8 cellular contexts compared by ENCODE assay signal in the genomic region with DNA sequence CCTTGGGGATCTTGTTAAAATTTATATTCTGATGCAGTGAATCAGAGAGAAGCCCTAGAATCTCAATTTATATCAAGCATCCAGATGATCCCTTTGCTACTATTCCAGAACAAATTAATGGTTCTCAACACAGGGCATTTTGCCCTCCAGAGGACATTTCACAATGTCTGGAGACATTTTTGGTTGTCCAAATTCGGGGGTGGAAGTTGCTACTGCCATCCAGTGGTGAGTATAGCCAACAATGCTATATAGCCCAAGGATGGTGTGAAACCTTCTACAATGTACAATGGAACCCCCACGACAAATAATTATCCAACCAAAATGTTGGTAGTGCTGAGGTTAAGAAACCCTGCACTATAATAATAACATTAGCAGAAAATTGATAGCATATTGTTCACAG.
A peak's percentile ranks its signal among the peaks of the same experiment; 100 is the strongest.
DNase-seq lines count a peak whose midpoint lies in the region; ATAC-seq lines count a peak whose summit lies in the region.

No MANE protein-coding gene starts in this region.

- DNase-seq in EH (ENCODE audit: low read depth) (peak; percentile 60), SW 1271 (lab: John Stamatoyannopoulos, UW) (peak; percentile 2 to 33), left kidney (ENCODE audit: low read depth, low spot score) (peak; percentile 5), NCI-H526 (lab: John Stamatoyannopoulos, UW) (no peak)
- DNase-seq in activated CD8-positive, alpha-beta memory T cell treated with anti-CD3 and anti-CD28 coated beads, Interleukin-2, amount 50 U/mL, for 48 hours, result no peak

- ATAC-seq in HG03354 (IDR thresholded peaks at IDR 0.05; ENCODE audit: poor library complexity, severe bottlenecking, unreplicated experiment), result peak; percentile 57
- no peak for ATAC-seq in HG03521 (IDR thresholded peaks at IDR 0.05; ENCODE audit: unreplicated experiment)
- no peak for ATAC-seq in GM21576 (IDR thresholded peaks at IDR 0.05; ENCODE audit: unreplicated experiment)

Comparison
In these comparisons a context has a peak if more than half of its experiments do, and no peak if none do; other contexts are left out.
1. DNase-seq: peak in EH (single experiment), SW 1271 (2 of 2) and left kidney (single experiment); none in NCI-H526 (0 of 2) and activated CD8-positive, alpha-beta memory T cell treated with anti-CD3 and anti-CD28 coated beads, Interleukin-2, amount 50 U/mL, for 48 hours (single experiment).